ENCODE assay signal across 8 cellular contexts in genomic region chr3:75641107-75641517, GRCh38. TPM values are rescaled to one million over a fixed set of nuclear protein-coding genes. Genes with fewer than 3 reads are reported as not detected.
A peak's percentile ranks its signal among the peaks of the same experiment; 100 is the strongest.
DNase-seq lines count a peak whose midpoint lies in the region; ATAC-seq and TF ChIP-seq lines count a peak whose summit lies in the region.
"Not testable (repeated sequence)": the region's sequence is repeated elsewhere in the genome, so short reads cannot be mapped to it uniquely, and the experiment has no call there.

No MANE protein-coding gene starts in this region.

- not testable (repeated sequence) for H3K4ac ChIP-seq in mesenchymal stem cell (ENCODE audit: low read depth in 1 of 2, low read length in 2 of 2)

- peak overlapping the region; percentile 72 for H4K8ac ChIP-seq in mesenchymal stem cell (ENCODE audit: low read length)

- not testable (repeated sequence) for H3K4me1 ChIP-seq in HUES48 (ENCODE audit: control insufficient read depth, insufficient read depth, low read length); mesenchymal stem cell (ENCODE audit: control insufficient read depth, insufficient read depth, low read depth, low read length)
- H3K4me1 ChIP-seq in suprapubic skin = peaks cover 13% of the 10 kb centered on the region

- not testable (repeated sequence) for H2BK120ac ChIP-seq in mesenchymal stem cell (ENCODE audit: low read depth, low read length)

- CTCF ChIA-PET in CD4-positive, alpha-beta T cell (lab: Charles Lee) = not testable (repeated sequence)

- H2AFZ ChIP-seq in mesenchymal stem cell (ENCODE audit: low read depth, low read length) = peak overlapping the region; percentile 10

- H3K4me2 ChIP-seq in mesenchymal stem cell (ENCODE audit: low read length, poor library complexity, severe bottlenecking) = peak overlapping the region; percentile 64

- H4K91ac ChIP-seq in mesenchymal stem cell (ENCODE audit: low read length) = not testable (repeated sequence)

- intact Hi-C loops in CD4-positive, alpha-beta T cell (cut with DNase I, micrococcal nuclease) = loop anchor here (5.0 kb wide), 2 partner anchors 444 to 449 kb away; no protein-coding TSS in a partner anchor
- intact Hi-C loops in cardiac septum (cut with DNase I) = not testable (repeated sequence)

- H3K79me1 ChIP-seq in mesenchymal stem cell (replicated peaks; ENCODE audit: low read length, poor library complexity, severe bottlenecking) = not testable (repeated sequence)

- H3K27ac Mint-ChIP-seq in CD4-positive, alpha-beta T cell = peak overlapping the region; percentile 7

- peak overlapping the region; percentile 69 for H3K4me3 ChIP-seq in HUES48 (ENCODE audit: low read depth, low read length)
- peak overlapping the region; percentile 72 for H3K4me3 ChIP-seq in choroid plexus epithelial cell (ENCODE audit: low read depth, low read length)
- peak overlapping the region; percentile 60 to 91 for H3K4me3 ChIP-seq in mesenchymal stem cell (ENCODE audit: insufficient read depth in 1 of 2, low read depth in 1 of 2, low read length in 2 of 2)
- H3K4me3 ChIP-seq in suprapubic skin = peak overlapping the region; percentile 47

- not testable (repeated sequence) for H3K9me3 ChIP-seq in CD4-positive, alpha-beta T cell (ENCODE audit: control insufficient read depth, low read length); HUES48 (ENCODE audit: control insufficient read depth, insufficient read depth, low read length); mesenchymal stem cell (ENCODE audit: control insufficient read depth, low read length); suprapubic skin

- H3K14ac ChIP-seq in mesenchymal stem cell (ENCODE audit: low read length in 2 of 2) = not testable (repeated sequence)

- ATAC-seq in CD4-positive, alpha-beta T cell (ENCODE audit: poor library complexity) = not testable (repeated sequence)

- not testable (repeated sequence) for H3K23ac ChIP-seq in mesenchymal stem cell (ENCODE audit: low read length in 2 of 2)

- not testable (repeated sequence) for H2BK15ac ChIP-seq in mesenchymal stem cell (ENCODE audit: low read depth, poor library complexity, severe bottlenecking)

- H3K27ac ChIP-seq in CD4-positive, alpha-beta T cell (ENCODE audit: low read depth, low read length); HUES48 (ENCODE audit: low read depth, low read length); mesenchymal stem cell (ENCODE audit: low read length, poor library complexity, severe bottlenecking); suprapubic skin: not testable (repeated sequence)

- H3K18ac ChIP-seq in mesenchymal stem cell (ENCODE audit: low read depth in 1 of 2, low read length in 2 of 2) = peak overlapping the region; percentile 28 to 56

- POLR2A ChIA-PET in CD4-positive, alpha-beta T cell (lab: Charles Lee) = not testable (repeated sequence)

- WGBS in mesenchymal stem cell = under 1% methylated on average over 16 of the region's 16 CpGs
- WGBS in suprapubic skin = 17% methylated on average over 5 of the region's 16 CpGs

- DNase-seq in CD4-positive, alpha-beta T cell = peak in 5 of 10 experiments; percentile 3 to 16 (median 8)
- DNase-seq in activated T-cell treated with anti-CD3 and anti-CD28 coated beads for 24 hours (ENCODE audit: low read depth) (peak; percentile 27), choroid plexus epithelial cell (ENCODE audit: low read depth) (peak; percentile 93), cardiac septum (ENCODE audit: low spot score) (peak; percentile 90), mesenchymal stem cell (peak; percentile 90), retina (peak; percentile 90), suprapubic skin (ENCODE audit: low spot score in 2 of 2) (peak; percentile 84 to 92)

- H3K27me3 ChIP-seq in CD4-positive, alpha-beta T cell (ENCODE audit: control insufficient read depth, insufficient read depth, low read length); HUES48 (ENCODE audit: control insufficient read depth, insufficient read depth, low read length); mesenchymal stem cell (ENCODE audit: control insufficient read depth in 1 of 2, insufficient read depth in 1 of 2, low read length in 2 of 2); suprapubic skin: not testable (repeated sequence)

- not testable (repeated sequence) for H3K9me3 Mint-ChIP-seq in CD4-positive, alpha-beta T cell

- H3K4me1 Mint-ChIP-seq in CD4-positive, alpha-beta T cell (ENCODE audit: low read depth) = peaks cover 22% of the 10 kb centered on the region

- not testable (repeated sequence) for H2BK12ac ChIP-seq in mesenchymal stem cell (ENCODE audit: low read length in 2 of 2)

- not testable (repeated sequence) for H3K9ac ChIP-seq in HUES48 (ENCODE audit: low read depth, low read length)
- peak overlapping the region; percentile 85 for H3K9ac ChIP-seq in mesenchymal stem cell (ENCODE audit: low read length)

- not testable (repeated sequence) for TF ChIP-seq CTCF in CD4-positive, alpha-beta T cell (IDR thresholded peaks at IDR 0.05); choroid plexus epithelial cell (conservative IDR thresholded peaks at IDR 0.05; ENCODE audit: low read depth, low read length); suprapubic skin (IDR thresholded peaks at IDR 0.05)

- H3K4me3 Mint-ChIP-seq in CD4-positive, alpha-beta T cell = peak overlapping the region; percentile 91

- H3K36me3 ChIP-seq in HUES48 (ENCODE audit: control insufficient read depth, insufficient read depth, low read length); mesenchymal stem cell (ENCODE audit: control insufficient read depth in 1 of 2, insufficient read depth in 2 of 2, low read depth in 1 of 2, low read length in 2 of 2); suprapubic skin: not testable (repeated sequence)

- TF ChIP-seq EP300 in suprapubic skin (IDR thresholded peaks at IDR 0.05) = not testable (repeated sequence)

- H2BK5ac ChIP-seq in mesenchymal stem cell (ENCODE audit: low read depth, low read length, poor library complexity, severe bottlenecking) = not testable (repeated sequence)

- not testable (repeated sequence) for TF ChIP-seq POLR2A in suprapubic skin (IDR thresholded peaks at IDR 0.05)

- not testable (repeated sequence) for H3K36me3 Mint-ChIP-seq in CD4-positive, alpha-beta T cell (ENCODE audit: low read depth)

- H3K27me3 Mint-ChIP-seq in CD4-positive, alpha-beta T cell = not testable (repeated sequence)

- H2AK5ac ChIP-seq in mesenchymal stem cell (ENCODE audit: low read length, severe bottlenecking) = not testable (repeated sequence)

RNA-seq across cellular contexts. Expression of gene FRG2C, which starts 23.0 kb away (rescaled TPM):
- total RNA-seq in CD4-positive, alpha-beta T cell = not detected
- total RNA-seq in cardiac septum (not detected), suprapubic skin (not detected)
- 0.04 TPM for polyA plus RNA-seq in mesenchymal stem cell (2013, experiment 1 of 2)
- polyA plus RNA-seq in mesenchymal stem cell (2013, experiment 2 of 2) = not detected
